ENCODE assay signal across 16 cellular contexts in genomic region chr7:104926905-104927454, GRCh38.
DNase-seq lines count a peak whose midpoint lies in the region; ATAC-seq, FAIRE-seq and TF ChIP-seq lines count a peak whose summit lies in the region.
"Had no signal": no experiment of that assay in that cellular context is flagged by ENCODE, and none has a peak within 500 bp of the region (broad histone marks: within the 10 kb centered on the region; RNA-seq: fewer than 3 reads in every experiment).

No MANE protein-coding gene starts in this region.

- H3K4me1 ChIP-seq in HepG2 (ENCODE audit: insufficient read depth, low read length) (peaks cover 50% of the 10 kb centered on the region), right lobe of liver (peaks cover 0 to 12% (median 0%) of the 10 kb centered on the region in 4 donors), Peyer's patch (peaks cover 0 to 38% (median 0%) of the 10 kb centered on the region in 4 donors), lower lobe of right lung (peaks cover 28% of the 10 kb centered on the region), upper lobe of right lung (peaks cover 16% of the 10 kb centered on the region)

- peak; percentile 63 for ATAC-seq in HepG2
- no peak for ATAC-seq in right lobe of liver
- ATAC-seq in lower lobe of right lung: peak; percentile 79 to 82
- ATAC-seq in upper lobe of right lung: peak; percentile 77
- ATAC-seq: activated CD8-positive, alpha-beta T cell treated with anti-CD3 and anti-CD28 coated beads, Interleukin-2, amount 10 ng/mL, durations not matched to agents 7 days and 5 days had no signal

- in situ Hi-C loops in HepG2 (cut with HindIII; ENCODE audit: extremely low pct_ligation_motif_present, low pct_unique_long_range_greater_than_20kb): no loop called here

- DNase-seq in HepG2 (ENCODE audit: low spot score): no peak
- no peak for DNase-seq in right lobe of liver
- no peak for DNase-seq in Peyer's patch
- DNase-seq in lower lobe of right lung: peak; percentile 77
- DNase-seq in upper lobe of right lung: peak; percentile 83
- DNase-seq in hypothalamus (lab: John Stamatoyannopoulos, UW): no peak
- DNase-seq in COR-L47 (lab: John Stamatoyannopoulos, UW): no peak
- no peak for DNase-seq in AG08396 (ENCODE audit: low spot score)
- DNase-seq: activated CD8-positive, alpha-beta T cell treated with anti-CD3 and anti-CD28 coated beads, Interleukin-2, amount 10 ng/mL, durations not matched to agents 7 days and 5 days; activated effector memory CD4-positive, alpha-beta T cell treated with anti-CD3 and anti-CD28 coated beads, Interleukin-2, amount 50 U/mL, for 16 hours; EL; T1000 had no signal

- H3K4me3 ChIP-seq in HepG2 (replicated peaks in 1 of 3; ENCODE audit: insufficient read depth in 1 of 3, low read depth in 2 of 3, low read length in 3 of 3) (no peak overlapping the region), right lobe of liver (no peak overlapping the region), Peyer's patch (no peak overlapping the region), lower lobe of right lung (no peak overlapping the region), upper lobe of right lung (peak overlapping the region; percentile 37)
- H3K4me3 ChIP-seq: vagina had no signal

- no peak overlapping the region for H3K9ac ChIP-seq in HepG2 (ENCODE audit: insufficient read depth, low read depth, low read length)

- no peak for TF ChIP-seq CTCF in HepG2 (CRISPR knock-in tag; IDR thresholded peaks at IDR 0.05)
- TF ChIP-seq CTCF in right lobe of liver (IDR thresholded peaks at IDR 0.05): no peak
- no peak for TF ChIP-seq CTCF in Peyer's patch (IDR thresholded peaks at IDR 0.05)
- TF ChIP-seq CTCF in lower lobe of right lung (IDR thresholded peaks at IDR 0.05): no peak
- no peak for TF ChIP-seq CTCF in upper lobe of right lung (IDR thresholded peaks at IDR 0.05)

- no TSS peak for BruUV-seq in HepG2 (replicated peaks; lab: Mats Ljungman, UMichigan)

- no peak overlapping the region for H3K27ac ChIP-seq in HepG2 (ENCODE audit: extremely low read length, insufficient read depth, low read length)
- H3K27ac ChIP-seq in right lobe of liver: no peak overlapping the region
- peak overlapping the region in 3 of 4 donors; percentile 19 to 76 (median 51) for H3K27ac ChIP-seq in Peyer's patch
- peak overlapping the region; percentile 49 for H3K27ac ChIP-seq in lower lobe of right lung
- H3K27ac ChIP-seq in upper lobe of right lung: peak overlapping the region; percentile 49
- H3K27ac ChIP-seq: HL-60, RWPE1, vagina had no signal

- no peaks in the 10 kb centered on the region for H3K36me3 ChIP-seq in HepG2 (replicated peaks in 1 of 2; ENCODE audit: control insufficient read depth in 1 of 2, insufficient read depth in 2 of 2, low read length in 2 of 2)
- H3K36me3 ChIP-seq in right lobe of liver: no peaks in the 10 kb centered on the region
- no peaks in the 10 kb centered on the region for H3K36me3 ChIP-seq in Peyer's patch
- H3K36me3 ChIP-seq in lower lobe of right lung: no peaks in the 10 kb centered on the region
- H3K36me3 ChIP-seq in upper lobe of right lung: no peaks in the 10 kb centered on the region
- H3K36me3 ChIP-seq: vagina had no signal

- 12% methylated on average over 8 of the region's 10 CpGs for WGBS in HepG2 (ENCODE audit: low lambda C conversion rate)
- WGBS in right lobe of liver (ENCODE audit: insufficient coverage, low coverage, low lambda C conversion rate, missing lambda C conversion rate): 83% methylated on average over 2 of the region's 10 CpGs

- POLR2A ChIA-PET in HepG2 (lab: Yijun Ruan, JAX): interaction anchor here (1.0 to 1.1 kb wide), 2 partner anchors 17 to 18 kb away, joined by 3 to 4 read pairs; no protein-coding TSS in a partner anchor

- TF ChIP-seq EP300 in HepG2 (IDR thresholded peaks at IDR 0.05; ENCODE audit: low read depth in 2 of 2, low read length in 2 of 2) (no peak), HepG2 (CRISPR knock-in tag; IDR thresholded peaks at IDR 0.05; ENCODE audit: borderline replicate concordance) (no peak)

- CTCF ChIA-PET in HepG2 (lab: Yijun Ruan, JAX; ENCODE audit: low intra/inter-chr PET ratio, low total read pairs): no interaction called here

- intact Hi-C loops in HepG2 (cut with micrococcal nuclease; ENCODE audit: unreplicated experiment): no loop called here
- intact Hi-C loops in right lobe of liver (cut with DNase I): no loop called here
- intact Hi-C loops in lower lobe of right lung (cut with DNase I): no loop called here
- intact Hi-C loops in upper lobe of right lung (cut with DNase I): no loop called here

- no peaks in the 10 kb centered on the region for H4K20me1 ChIP-seq in HepG2 (ENCODE audit: insufficient read depth, low read length)

- TF ChIP-seq POLR2A in HepG2 (IDR thresholded peaks at IDR 0.05; ENCODE audit: insufficient read depth in 1 of 2, low read depth in 2 of 2, low read length in 2 of 2): no peak
- no peak for TF ChIP-seq POLR2A in right lobe of liver (IDR thresholded peaks at IDR 0.05)
- no peak for TF ChIP-seq POLR2A in Peyer's patch (IDR thresholded peaks at IDR 0.05)

- no peak for TF ChIP-seq RAD21 in HepG2 (CRISPR knock-in tag; IDR thresholded peaks at IDR 0.05)

- no peaks in the 10 kb centered on the region for H3K9me3 ChIP-seq in HepG2 (ENCODE audit: low read length)
- H3K9me3 ChIP-seq in right lobe of liver: no peaks in the 10 kb centered on the region
- no peaks in the 10 kb centered on the region for H3K9me3 ChIP-seq in Peyer's patch
- H3K9me3 ChIP-seq in lower lobe of right lung: no peaks in the 10 kb centered on the region
- no peaks in the 10 kb centered on the region for H3K9me3 ChIP-seq in upper lobe of right lung
- H3K9me3 ChIP-seq: vagina had no signal

- no peak for FAIRE-seq in HepG2 (lab: Jason Lieb, UNC)
- FAIRE-seq: endometrium had no signal

- H2AFZ ChIP-seq in HepG2 (ENCODE audit: low read length): no peak overlapping the region

- peak overlapping the region; percentile 47 for H3K4me2 ChIP-seq in HepG2 (ENCODE audit: low read depth, low read length)

- H3K27me3 ChIP-seq in HepG2 (ENCODE audit: control insufficient read depth in 1 of 2, insufficient read depth in 2 of 2, low read length in 2 of 2) (0 out of 5 replicates have a peak, but pooled peaks cover 0 to 3% of the 10 kb centered on the region in 2 experiments), right lobe of liver (no peaks in the 10 kb centered on the region), Peyer's patch (no peaks in the 10 kb centered on the region), lower lobe of right lung (ENCODE audit: low read depth) (no peaks in the 10 kb centered on the region), upper lobe of right lung (no peaks in the 10 kb centered on the region)
- H3K27me3 ChIP-seq: vagina had no signal

- no peaks in the 10 kb centered on the region for H3K79me2 ChIP-seq in HepG2 (ENCODE audit: insufficient read depth, low read length)

TF ChIP-seq in HepG2, 621 proteins besides CTCF, POLR2A, EP300 and RAD21:
- TF ChIP-seq ZNF550 (CRISPR knock-in tag; IDR thresholded peaks at IDR 0.05; ENCODE audit: borderline replicate concordance) (0 out of 2 replicates have a peak, but pooled peaks have one; percentile 85), PATZ1 (CRISPR knock-in tag; IDR thresholded peaks at IDR 0.05) (no peak)
TF ChIP-seq in HepG2: peak in this region for 1.

Comparison
In these comparisons a context has a peak if more than half of its experiments do, and no peak if none do; other contexts are left out.
1. ATAC-seq: peak in HepG2 (single experiment), lower lobe of right lung (2 of 2) and upper lobe of right lung (single experiment); none in right lobe of liver (0 of 4).
2. DNase-seq: peak in lower lobe of right lung (single experiment) and upper lobe of right lung (single experiment); none in HepG2 (single experiment), right lobe of liver (0 of 3), Peyer's patch (0 of 3), hypothalamus (0 of 51), COR-L47 (single experiment) and AG08396 (single experiment).
3. H3K27ac ChIP-seq: peak in Peyer's patch (3 of 4), lower lobe of right lung (single experiment) and upper lobe of right lung (single experiment); none in HepG2 (single experiment) and right lobe of liver (0 of 3).